Comparison of ENCODE assay signal across 8 cellular contexts in the genomic region with DNA sequence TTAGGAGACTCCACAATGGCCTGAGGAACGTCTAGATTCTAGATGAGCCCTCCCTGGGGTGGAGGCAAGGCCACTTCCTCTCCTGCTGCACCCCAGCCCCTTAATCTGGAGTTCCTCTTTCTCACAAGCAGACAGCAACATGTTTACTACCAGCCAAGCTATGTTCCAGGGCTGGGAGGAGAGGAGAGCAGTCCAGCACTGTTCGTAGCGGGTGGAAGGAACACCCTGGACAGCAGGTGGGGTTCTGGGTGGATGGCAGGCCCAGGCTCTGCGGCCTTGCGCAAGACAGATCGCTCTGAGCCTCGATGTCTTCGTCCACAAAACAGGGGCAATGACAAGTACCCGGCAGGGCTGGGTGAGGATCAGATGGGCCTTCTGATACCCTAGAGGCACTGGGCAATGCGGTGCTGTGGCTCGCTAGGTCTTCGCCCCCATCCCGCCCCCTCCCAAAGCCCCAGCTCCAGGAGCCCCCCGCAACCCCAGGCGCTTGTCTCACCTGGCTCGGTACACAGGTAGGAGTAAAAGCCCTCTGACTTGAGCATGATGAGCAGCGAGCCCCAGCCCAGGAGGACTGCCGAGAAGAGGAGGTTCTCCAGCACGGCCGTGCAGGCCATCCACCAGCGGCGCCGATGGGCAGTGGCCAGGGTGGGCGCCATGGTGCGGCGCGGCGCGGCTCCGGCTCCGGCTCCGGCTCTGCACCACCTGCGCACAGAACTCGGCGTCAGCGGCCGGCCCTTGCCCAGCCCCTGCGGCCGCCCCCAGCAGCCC. TPM values are rescaled to one million over a fixed set of nuclear protein-coding genes. Genes with fewer than 3 reads are reported as not detected.
DNase-seq lines count a peak whose midpoint lies in the region; ATAC-seq, FAIRE-seq and TF ChIP-seq lines count a peak whose summit lies in the region.

No MANE protein-coding gene starts in this region.

- peak in 2 of 11 experiments; percentile 20 to 21 for TF ChIP-seq CTCF in spleen (IDR thresholded peaks at IDR 0.05 in 8 of 11, conservative IDR thresholded peaks at IDR 0.05 in 3 of 11)

- peak overlapping the region; percentile 62 for H3K4me3 Mint-ChIP-seq in activated naive CD8-positive, alpha-beta T cell treated with anti-CD3 and anti-CD28 coated beads for 36 hours

- H3K27me3 ChIP-seq in iPS DF 6.9 (ENCODE audit: control insufficient read depth, insufficient read depth, low read length) (no peaks in the 10 kb centered on the region), spleen (replicated peaks in 1 of 7) (no peaks in the 10 kb centered on the region)

- peaks cover 15% of the 10 kb centered on the region for H3K4me1 Mint-ChIP-seq in activated naive CD8-positive, alpha-beta T cell treated with anti-CD3 and anti-CD28 coated beads for 36 hours

- FAIRE-seq in HTR-8/SVneo (lab: Jason Lieb, UNC) = peak; percentile 55

- peaks cover 10% of the 10 kb centered on the region for H3K27me3 Mint-ChIP-seq in activated naive CD8-positive, alpha-beta T cell treated with anti-CD3 and anti-CD28 coated beads for 36 hours

- ATAC-seq in GM21390 (IDR thresholded peaks at IDR 0.05; ENCODE audit: unreplicated experiment) (no peak), HG03521 (IDR thresholded peaks at IDR 0.05; ENCODE audit: unreplicated experiment) (no peak)

- H3K27ac ChIP-seq in iPS DF 6.9 (ENCODE audit: low read length) (no peak overlapping the region), spleen (peak overlapping the region; percentile 82 to 99 (median 96))

- H3K4me3 ChIP-seq in iPS DF 6.9 (ENCODE audit: low read length) (peak overlapping the region; percentile 34; the same call in 1 of the 2 replicates), spleen (peak overlapping the region; percentile 76 to 99 (median 88))

- intact Hi-C loops in spleen (cut with DNase I; ENCODE audit: low total_unique reads) = loop anchor here (5.0 kb wide), 1 partner anchor 65 kb away; the partner anchor contains the start of gene PITPNA

- H3K36me3 Mint-ChIP-seq in activated naive CD8-positive, alpha-beta T cell treated with anti-CD3 and anti-CD28 coated beads for 36 hours = no peaks in the 10 kb centered on the region

- no peaks in the 10 kb centered on the region for H3K9me3 ChIP-seq in iPS DF 6.9 (ENCODE audit: control insufficient read depth, insufficient read depth, low read length)
- H3K9me3 ChIP-seq in spleen = no peaks in the 10 kb centered on the region

- no peak overlapping the region for H3K27ac Mint-ChIP-seq in activated naive CD8-positive, alpha-beta T cell treated with anti-CD3 and anti-CD28 coated beads for 36 hours

- H3K36me3 ChIP-seq in iPS DF 6.9 (ENCODE audit: control insufficient read depth, insufficient read depth, low read length) (no peaks in the 10 kb centered on the region), spleen (peaks cover 0 to 30% (median 2%) of the 10 kb centered on the region in 6 donors)

- WGBS in iPS DF 6.9 (ENCODE audit: insufficient coverage, insufficient read length) = no CpG with 5 or more reads among the region's 39 CpGs
- 8 to 27% (median 13%) methylated on average over 7 to 39 of the region's 39 CpGs for WGBS in spleen, 5 donors

- peak; percentile 85 for DNase-seq in CD1c-positive myeloid dendritic cell (ENCODE audit: extremely low spot score)
- no peak for DNase-seq in HTR-8/SVneo (ENCODE audit: insufficient read length, low spot score)
- no peak for DNase-seq in activated naive CD8-positive, alpha-beta T cell treated with anti-CD3 and anti-CD28 coated beads for 36 hours
- no peak for DNase-seq in iPS DF 6.9 (ENCODE audit: low read depth, low spot score)
- peak; percentile 87 for DNase-seq in spleen
- no peak for DNase-seq in T-helper 9 cell

- H3K4me1 ChIP-seq in iPS DF 6.9 (ENCODE audit: control insufficient read depth, insufficient read depth, low read length) = peaks cover 2% of the 10 kb centered on the region; the same call in 1 of the 2 replicates
- H3K4me1 ChIP-seq in spleen = peaks cover 15 to 83% (median 63%) of the 10 kb centered on the region in 6 donors

- TF ChIP-seq POLR2A in spleen (IDR thresholded peaks at IDR 0.05) = peak; percentile 47 to 71 (median 69)

- H3K9me3 Mint-ChIP-seq in activated naive CD8-positive, alpha-beta T cell treated with anti-CD3 and anti-CD28 coated beads for 36 hours = no peaks in the 10 kb centered on the region

RNA-seq across cellular contexts. Expression of gene SLC43A2, which starts 1.2 kb away (rescaled TPM):
- total RNA-seq in activated naive CD8-positive, alpha-beta T cell treated with anti-CD3 and anti-CD28 coated beads for 36 hours = 1 to 10 TPM; 3.7 to 4.6 TPM
- 10 to 100 TPM; 51.1 to 84.6 (median 67.3) TPM for total RNA-seq in spleen
- 10 to 100 TPM; 12.6 to 26.8 (median 14.9) TPM for polyA plus RNA-seq in spleen

RNA-seq across cellular contexts. Expression of gene SCARF1, which starts 18.1 kb away (rescaled TPM):
- total RNA-seq in activated naive CD8-positive, alpha-beta T cell treated with anti-CD3 and anti-CD28 coated beads for 36 hours = 1 to 10 TPM; 2.5 to 2.6 TPM
- total RNA-seq in spleen = 100 to 1,000 TPM in 2 of 7 donors, 10 to 100 TPM in 5; 55.5 to 112 (median 66.5) TPM
- polyA plus RNA-seq in spleen = 10 to 100 TPM in 2 of 3 donors, 1 to 10 TPM in 1; 5.1 to 31.2 (median 13.6) TPM

RNA-seq across cellular contexts. Expression of gene RILP, which starts 22.3 kb away (rescaled TPM):
- 1 to 10 TPM; 3.2 to 3.4 TPM for total RNA-seq in activated naive CD8-positive, alpha-beta T cell treated with anti-CD3 and anti-CD28 coated beads for 36 hours
- total RNA-seq in spleen = 10 to 100 TPM; 15.8 to 43.9 (median 28.9) TPM
- polyA plus RNA-seq in spleen = 10 to 100 TPM; 14.7 to 25.6 (median 17.4) TPM

RNA-seq across cellular contexts. Expression of gene PRPF8, which starts 57.3 kb away (rescaled TPM):
- total RNA-seq in activated naive CD8-positive, alpha-beta T cell treated with anti-CD3 and anti-CD28 coated beads for 36 hours = 100 to 1,000 TPM; 418 to 428 TPM
- 100 to 1,000 TPM; 210 to 320 (median 268) TPM for total RNA-seq in spleen
- polyA plus RNA-seq in spleen = 10 to 100 TPM; 67.2 to 91.8 (median 74.8) TPM

Comparison
In these comparisons a context has a peak if more than half of its experiments do, and no peak if none do; other contexts are left out.
1. DNase-seq: peak in CD1c-positive myeloid dendritic cell (single experiment) and spleen (single experiment); none in HTR-8/SVneo (single experiment), activated naive CD8-positive, alpha-beta T cell treated with anti-CD3 and anti-CD28 coated beads for 36 hours (single experiment), iPS DF 6.9 (single experiment) and T-helper 9 cell (single experiment).
2. RNA of gene SLC43A2, which starts 1.2 kb away (total RNA-seq): 51.1 to 84.6 TPM in spleen; 3.7 to 4.6 TPM in activated naive CD8-positive, alpha-beta T cell treated with anti-CD3 and anti-CD28 coated beads for 36 hours; every median in the first group is over 4 times any median in the second.
3. RNA of gene SCARF1, which starts 18.1 kb away (total RNA-seq): 55.5 to 112 TPM in spleen; 2.5 to 2.6 TPM in activated naive CD8-positive, alpha-beta T cell treated with anti-CD3 and anti-CD28 coated beads for 36 hours; every median in the first group is over 10 times any median in the second.